In the genomic region with DNA sequence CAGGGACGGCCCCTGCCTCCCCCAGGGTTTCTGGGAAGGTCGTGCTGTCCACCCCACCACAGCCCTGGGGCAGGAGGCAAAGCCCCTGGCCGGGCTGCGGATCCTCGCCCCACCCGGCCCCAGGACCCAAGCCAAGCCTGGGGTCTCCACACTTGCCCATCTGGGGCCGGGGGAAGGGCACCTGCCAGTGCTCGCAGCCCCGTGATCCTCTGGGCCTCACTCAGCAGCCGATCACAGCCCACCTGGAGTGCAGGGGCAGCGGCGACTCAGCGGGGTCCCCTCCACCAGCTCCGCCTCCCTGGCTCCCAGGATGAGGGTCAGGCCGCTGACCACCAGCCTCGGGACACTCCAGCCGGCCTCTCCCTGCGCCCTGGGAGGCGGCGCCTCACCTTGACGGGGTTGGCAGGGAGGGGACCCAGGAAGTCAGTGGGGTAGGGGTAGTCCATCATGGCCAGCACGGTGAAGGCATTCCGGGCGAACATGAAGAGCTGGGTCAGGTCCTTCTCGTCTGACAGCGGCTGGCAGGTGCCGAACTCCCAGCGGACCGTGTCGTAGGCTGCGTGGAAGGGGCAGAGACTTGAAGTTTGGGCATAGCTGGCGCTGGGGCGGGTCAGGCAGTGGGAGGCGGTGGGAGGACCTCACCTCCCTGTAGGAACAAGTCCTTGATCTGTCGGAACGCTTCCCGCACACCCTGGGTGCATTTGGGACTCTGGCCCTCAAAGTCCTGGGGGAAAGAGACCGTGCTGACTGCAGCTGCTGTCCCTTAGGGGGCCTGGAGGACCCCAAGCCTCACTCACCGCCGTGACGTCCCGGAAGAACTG, we compare ENCODE assay signal across 12 cellular contexts. TPM values are rescaled to one million over a fixed set of nuclear protein-coding genes. Genes with fewer than 3 reads are reported as not detected.
DNase-seq lines count a peak whose midpoint lies in the region; ATAC-seq and TF ChIP-seq lines count a peak whose summit lies in the region.
"Had no signal": no experiment of that assay in that cellular context is flagged by ENCODE, and none has a peak within 500 bp of the region (broad histone marks: within the 10 kb centered on the region; RNA-seq: fewer than 3 reads in every experiment).

No MANE protein-coding gene starts in this region.

- peak in 1 of 7 experiments; percentile 17 for DNase-seq in CD8-positive, alpha-beta T cell
- DNase-seq in RWPE1 (ENCODE audit: low spot score) (no peak), immature natural killer cell (no peak), mucosa of gallbladder (ENCODE audit: low spot score) (no peak), activated gamma-delta T cell (lab: John Stamatoyannopoulos, UW) (no peak), tibial nerve (ENCODE audit: low spot score in 2 of 2) (no peak)
- DNase-seq: MV-4-11, NCI-H345, substantia nigra had no signal

- intact Hi-C loops in CD8-positive, alpha-beta T cell (cut with DNase I, micrococcal nuclease) = no loop called here

- peak overlapping the region; percentile 63 for H3K4me3 Mint-ChIP-seq in CD8-positive, alpha-beta T cell
- H3K4me3 Mint-ChIP-seq in immature natural killer cell = peak overlapping the region in 4 of 5 donors; percentile 51 to 72 (median 65)

- TF ChIP-seq EP300 in tibial nerve (IDR thresholded peaks at IDR 0.05) = no peak

- TF ChIP-seq POLR2A in tibial nerve (IDR thresholded peaks at IDR 0.05) = no peak

- peaks cover 3% of the 10 kb centered on the region; the same call in 1 of the 2 replicates for H3K36me3 ChIP-seq in ACC112 (ENCODE audit: insufficient read depth, low read length)
- H3K36me3 ChIP-seq in CD8-positive, alpha-beta T cell (ENCODE audit: insufficient read depth, low read length) = peaks cover 9% of the 10 kb centered on the region
- peaks cover 0 to 57% (median 11%) of the 10 kb centered on the region in 3 donors for H3K36me3 ChIP-seq in tibial nerve

- H3K27me3 Mint-ChIP-seq in CD8-positive, alpha-beta T cell (ENCODE audit: low read depth) = no peaks in the 10 kb centered on the region
- H3K27me3 Mint-ChIP-seq in immature natural killer cell (ENCODE audit: low read depth in 3 of 3) = peaks cover 0 to 3% (median 1%) of the 10 kb centered on the region in 3 donors

- CTCF ChIA-PET in CD8-positive, alpha-beta T cell (lab: Charles Lee) = interaction anchor here (1.0 to 2.0 kb wide), 5 partner anchors 18 to 114 kb away, joined by 3 to 11 read pairs (median 5); a partner anchor contains a TSS
- CTCF ChIA-PET in RWPE1 (lab: Yijun Ruan, JAX) = interaction anchor here (0.5 to 1.1 kb wide), 5 partner anchors 18 to 141 kb away, joined by 3 to 5 read pairs (median 4); no protein-coding TSS in a partner anchor

- no peak for ATAC-seq in CD8-positive, alpha-beta T cell
- ATAC-seq in GM19023 (IDR thresholded peaks at IDR 0.05; ENCODE audit: unreplicated experiment) = no peak

- peaks cover 28% of the 10 kb centered on the region for H3K36me3 Mint-ChIP-seq in CD8-positive, alpha-beta T cell
- no peaks in the 10 kb centered on the region for H3K36me3 Mint-ChIP-seq in immature natural killer cell

- TF ChIP-seq CTCF in CD8-positive, alpha-beta T cell (IDR thresholded peaks at IDR 0.05) = no peak
- TF ChIP-seq CTCF in RWPE1 (conservative IDR thresholded peaks at IDR 0.05; ENCODE audit: low read depth) (no peak), tibial nerve (IDR thresholded peaks at IDR 0.05) (no peak)

- H3K9me3 Mint-ChIP-seq in CD8-positive, alpha-beta T cell = no peaks in the 10 kb centered on the region
- no peaks in the 10 kb centered on the region for H3K9me3 Mint-ChIP-seq in immature natural killer cell

- POLR2A ChIA-PET in CD8-positive, alpha-beta T cell (lab: Charles Lee) = interaction anchor here (1.9 to 3.5 kb wide), 2 partner anchors 17 to 26 kb away, joined by 7 to 12 read pairs; a partner anchor contains a TSS
- POLR2A ChIA-PET in RWPE1 (lab: Yijun Ruan, JAX; ENCODE audit: low non-redundant PET) = no interaction called here

- no peaks in the 10 kb centered on the region for H3K9me3 ChIP-seq in CD8-positive, alpha-beta T cell (ENCODE audit: low read length)
- H3K9me3 ChIP-seq in tibial nerve = no peaks in the 10 kb centered on the region

- H3K27ac ChIP-seq in ACC112 (ENCODE audit: low read depth, low read length) (no peak overlapping the region), RWPE1 (peak overlapping the region; percentile 26), tibial nerve (no peak overlapping the region)
- no peak overlapping the region for H3K27ac ChIP-seq in CD8-positive, alpha-beta T cell (ENCODE audit: low read depth, low read length)

- WGBS in tibial nerve, 2 donors = 92% methylated on average over 23 to 28 of the region's 42 CpGs

- H3K4me3 ChIP-seq in ACC112 (ENCODE audit: low read depth, low read length) (peak overlapping the region; percentile 53; the same call in 1 of the 2 replicates), tibial nerve (no peak overlapping the region)
- no peak overlapping the region for H3K4me3 ChIP-seq in CD8-positive, alpha-beta T cell (ENCODE audit: low read depth, low read length)

- H3K4me1 ChIP-seq in ACC112 (ENCODE audit: control insufficient read depth, insufficient read depth, low read length, unreplicated experiment) (no peaks in the 10 kb centered on the region), tibial nerve (peaks cover 0 to 19% (median 6%) of the 10 kb centered on the region in 4 donors)
- peaks cover 14% of the 10 kb centered on the region for H3K4me1 ChIP-seq in CD8-positive, alpha-beta T cell (ENCODE audit: insufficient read depth, low read length)

- H2AFZ ChIP-seq in ACC112 (ENCODE audit: low read length, unreplicated experiment) = no peak overlapping the region

- H3K79me2 ChIP-seq in ACC112 (ENCODE audit: control insufficient read depth, insufficient read depth, low read length, unreplicated experiment) = peaks cover 5% of the 10 kb centered on the region

- H3K27me3 ChIP-seq in ACC112 (ENCODE audit: insufficient read depth, low read length) (no peaks in the 10 kb centered on the region), tibial nerve (no peaks in the 10 kb centered on the region)
- H3K27me3 ChIP-seq in CD8-positive, alpha-beta T cell (ENCODE audit: insufficient read depth, low read length) = no peaks in the 10 kb centered on the region

- peaks cover 7% of the 10 kb centered on the region for H3K4me1 Mint-ChIP-seq in CD8-positive, alpha-beta T cell (ENCODE audit: low read depth)
- peaks cover 0 to 4% of the 10 kb centered on the region in 2 donors for H3K4me1 Mint-ChIP-seq in immature natural killer cell

- H3K27ac Mint-ChIP-seq in CD8-positive, alpha-beta T cell = peak overlapping the region; percentile 70
- no peak overlapping the region for H3K27ac Mint-ChIP-seq in immature natural killer cell

RNA-seq across cellular contexts. Expression of a gene that starts 1.8 kb away (rescaled TPM):
- 100 to 1,000 TPM; 311 to 325 TPM for total RNA-seq in CD8-positive, alpha-beta T cell
- 100 to 1,000 TPM; 136 to 176 (median 168) TPM for polyA plus RNA-seq in immature natural killer cell
- 199 TPM for total RNA-seq in mucosa of gallbladder
- 100 to 1,000 TPM in 3 of 4 donors, 10 to 100 TPM in 1; 74.7 to 272 (median 145) TPM for total RNA-seq in tibial nerve

RNA-seq across cellular contexts. Expression of a gene that starts 26.0 kb away (rescaled TPM):
- total RNA-seq in CD8-positive, alpha-beta T cell = 10 to 100 TPM; 60.3 to 62.9 TPM
- 10 to 100 TPM; 59.7 to 71.8 (median 66.1) TPM for polyA plus RNA-seq in immature natural killer cell
- total RNA-seq in mucosa of gallbladder (59.8 TPM), tibial nerve (10 to 100 TPM; 47.3 to 58.1 (median 52.1) TPM)

RNA-seq across cellular contexts. Expression of a gene that starts 26.2 kb away (rescaled TPM):
- total RNA-seq in CD8-positive, alpha-beta T cell = not detected
- polyA plus RNA-seq in immature natural killer cell = not detected
- total RNA-seq in mucosa of gallbladder (0.83 TPM), tibial nerve (under 1 TPM in 1 of 4 donors, not detected in 3; 0.21 TPM)
- total RNA-seq: mononuclear cell had no signal

RNA-seq across cellular contexts. Expression of a gene that starts 35.5 kb away (rescaled TPM):
- total RNA-seq in CD8-positive, alpha-beta T cell = 10 to 100 TPM; 14.1 to 18.7 TPM
- 1 to 10 TPM; 1.3 to 1.4 (median 1.4) TPM for polyA plus RNA-seq in immature natural killer cell
- 10.5 TPM for total RNA-seq in mucosa of gallbladder
- 10 to 100 TPM in 2 of 4 donors, 1 to 10 TPM in 2; 8.1 to 20.7 (median 12.3) TPM for total RNA-seq in tibial nerve

RNA-seq across cellular contexts. Expression of a gene that starts 42.4 kb away (rescaled TPM):
- total RNA-seq in CD8-positive, alpha-beta T cell = under 1 TPM; 0.38 to 0.47 TPM
- under 1 TPM; 0.06 to 0.95 (median 0.39) TPM for polyA plus RNA-seq in immature natural killer cell
- total RNA-seq in mucosa of gallbladder = 2.4 TPM
- under 1 TPM in 2 of 4 donors, not detected in 2; 0.22 to 0.90 TPM for total RNA-seq in tibial nerve
